In the genomic region with DNA sequence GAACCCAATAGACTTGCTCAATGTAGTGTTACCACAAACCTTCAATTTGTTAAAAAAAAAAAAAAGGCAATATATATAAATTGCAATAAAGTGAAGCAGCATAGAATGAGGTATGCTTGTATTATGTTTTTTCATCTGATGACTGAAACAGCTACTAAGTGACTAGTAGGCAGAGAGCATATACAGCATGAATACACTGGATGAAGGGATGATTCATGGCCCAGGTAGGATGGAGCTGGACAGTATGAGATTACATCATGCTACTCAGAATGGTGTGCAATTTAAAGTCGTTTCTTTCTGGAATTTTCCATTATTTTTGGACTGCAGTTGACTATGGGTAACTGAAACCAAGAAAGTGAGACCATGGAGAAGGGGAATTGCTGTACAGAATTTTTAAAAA, we compare ENCODE assay signal across 17 cellular contexts.
DNase-seq lines count a peak whose midpoint lies in the region; ATAC-seq and TF ChIP-seq lines count a peak whose summit lies in the region.
"Had no signal": no experiment of that assay in that cellular context is flagged by ENCODE, and none has a peak within 500 bp of the region (broad histone marks: within the 10 kb centered on the region; RNA-seq: fewer than 3 reads in every experiment).

No MANE protein-coding gene starts in this region.

- H3K36me3 ChIP-seq in PC-3 (ENCODE audit: low read depth, low read length) (no peaks in the 10 kb centered on the region), mammary epithelial cell (ENCODE audit: insufficient read depth, low read length) (no peaks in the 10 kb centered on the region), lower lobe of right lung (no peaks in the 10 kb centered on the region)

- H3K79me2 ChIP-seq in PC-3 (ENCODE audit: low read length) (no peaks in the 10 kb centered on the region), mammary epithelial cell (ENCODE audit: insufficient read depth, low read length) (no peaks in the 10 kb centered on the region)

- CTCF ChIA-PET in PC-3 (lab: Charles Lee), result no interaction called here
- CTCF ChIA-PET in mammary epithelial cell (lab: Charles Lee; ENCODE audit: low non-redundant PET), result no interaction called here

- no peaks in the 10 kb centered on the region for H4K20me1 ChIP-seq in PC-3 (ENCODE audit: low read length)
- H4K20me1 ChIP-seq in mammary epithelial cell (ENCODE audit: insufficient read depth, low read length), result no peaks in the 10 kb centered on the region

- no peak overlapping the region for H3K4me3 Mint-ChIP-seq in activated T-cell treated with anti-CD3 and anti-CD28 coated beads, Interleukin-2, amount 50 U/mL, for 72 hours
- H3K4me3 Mint-ChIP-seq in activated T-cell treated with anti-CD3 and anti-CD28 coated beads, Interleukin-2, amount 50 U/mL, for 4 hours, result no peak overlapping the region
- H3K4me3 Mint-ChIP-seq: HFFc6 had no signal

- no peak for DNase-seq in activated T-cell treated with anti-CD3 and anti-CD28 coated beads, Interleukin-2, amount 50 U/mL, for 72 hours
- no peak for DNase-seq in activated T-cell treated with anti-CD3 and anti-CD28 coated beads, Interleukin-2, amount 50 U/mL, for 4 hours
- DNase-seq in PC-3, result peak; percentile 35
- DNase-seq in mammary epithelial cell, result peak; percentile 63
- DNase-seq in kidney tubule cell (ENCODE audit: low spot score), result peak; percentile 65
- DNase-seq in DMS79 (lab: John Stamatoyannopoulos, UW), result no peak
- DNase-seq in NCI-H526 (lab: John Stamatoyannopoulos, UW), result no peak
- DNase-seq in lower lobe of right lung, result no peak
- DNase-seq: C1 segment of cervical spinal cord, GF-D8, HFFc6, KBM-7, NCI-H1436, NCI-H2029, NCI-H510A, NCI-H82, SHP77 had no signal

- TF ChIP-seq CTCF in PC-3 (conservative IDR thresholded peaks at IDR 0.05; ENCODE audit: low read depth, low read length) (no peak), mammary epithelial cell (conservative IDR thresholded peaks at IDR 0.05 in 1 of 2, IDR thresholded peaks at IDR 0.05 in 1 of 2; ENCODE audit: extremely low read depth in 1 of 2, insufficient read depth in 1 of 2, low read depth in 1 of 2, low read length in 2 of 2) (no peak), lower lobe of right lung (IDR thresholded peaks at IDR 0.05) (no peak)

- peaks cover 9% of the 10 kb centered on the region; the same call in 1 of the 2 replicates for H3K4me1 ChIP-seq in PC-3 (ENCODE audit: insufficient read depth, low read length)
- no peaks in the 10 kb centered on the region for H3K4me1 ChIP-seq in mammary epithelial cell (ENCODE audit: insufficient read depth, low read length)
- H3K4me1 ChIP-seq in lower lobe of right lung, result no peaks in the 10 kb centered on the region

- 16% methylated on average over 1 of the region's 1 CpG for WGBS in mammary epithelial cell (ENCODE audit: low coverage, missing lambda C conversion rate)

- H3K27me3 ChIP-seq in PC-3 (ENCODE audit: low read length) (no peaks in the 10 kb centered on the region), mammary epithelial cell (ENCODE audit: insufficient read depth, low read length) (no peaks in the 10 kb centered on the region), lower lobe of right lung (ENCODE audit: low read depth) (no peaks in the 10 kb centered on the region)

- peaks cover 5 to 11% of the 10 kb centered on the region in 2 donors for H3K36me3 Mint-ChIP-seq in activated T-cell treated with anti-CD3 and anti-CD28 coated beads, Interleukin-2, amount 50 U/mL, for 72 hours (ENCODE audit: insufficient read depth in 2 of 2)
- no peaks in the 10 kb centered on the region for H3K36me3 Mint-ChIP-seq in activated T-cell treated with anti-CD3 and anti-CD28 coated beads, Interleukin-2, amount 50 U/mL, for 4 hours (ENCODE audit: insufficient read depth)

- no peak overlapping the region for H3K27ac Mint-ChIP-seq in activated T-cell treated with anti-CD3 and anti-CD28 coated beads, Interleukin-2, amount 50 U/mL, for 72 hours
- H3K27ac Mint-ChIP-seq: HFFc6 had no signal

- no peaks in the 10 kb centered on the region for H3K9me3 Mint-ChIP-seq in activated T-cell treated with anti-CD3 and anti-CD28 coated beads, Interleukin-2, amount 50 U/mL, for 72 hours
- peaks cover 13% of the 10 kb centered on the region for H3K9me3 Mint-ChIP-seq in activated T-cell treated with anti-CD3 and anti-CD28 coated beads, Interleukin-2, amount 50 U/mL, for 4 hours

- BruUV-seq in PC-3 (replicated peaks; lab: Mats Ljungman, UMichigan) (no TSS peak), mammary epithelial cell (replicated peaks; lab: Mats Ljungman, UMichigan) (no TSS peak)

- H3K4me1 Mint-ChIP-seq in activated T-cell treated with anti-CD3 and anti-CD28 coated beads, Interleukin-2, amount 50 U/mL, for 72 hours (ENCODE audit: low read depth), result peaks cover 38% of the 10 kb centered on the region
- H3K4me1 Mint-ChIP-seq in activated T-cell treated with anti-CD3 and anti-CD28 coated beads, Interleukin-2, amount 50 U/mL, for 4 hours (ENCODE audit: low read depth), result peaks cover 10% of the 10 kb centered on the region

- no peaks in the 10 kb centered on the region for H3K9me2 ChIP-seq in PC-3 (replicated peaks; ENCODE audit: low read length)

- H3K9me3 ChIP-seq in PC-3 (ENCODE audit: low read length) (no peaks in the 10 kb centered on the region), mammary epithelial cell (replicated peaks; ENCODE audit: insufficient read depth, low read length) (no peaks in the 10 kb centered on the region), lower lobe of right lung (peaks cover 11% of the 10 kb centered on the region)

- H3K27me3 Mint-ChIP-seq in activated T-cell treated with anti-CD3 and anti-CD28 coated beads, Interleukin-2, amount 50 U/mL, for 72 hours (ENCODE audit: low read depth), result peaks cover 7% of the 10 kb centered on the region
- H3K27me3 Mint-ChIP-seq in activated T-cell treated with anti-CD3 and anti-CD28 coated beads, Interleukin-2, amount 50 U/mL, for 4 hours (ENCODE audit: low read depth), result peaks cover 21% of the 10 kb centered on the region

- peak; percentile 95 to 98 for ATAC-seq in activated T-cell treated with anti-CD3 and anti-CD28 coated beads, Interleukin-2, amount 50 U/mL, for 72 hours (replicated peaks in 1 of 2)
- no peak for ATAC-seq in activated T-cell treated with anti-CD3 and anti-CD28 coated beads, Interleukin-2, amount 50 U/mL, for 4 hours
- ATAC-seq in PC-3, result peak; percentile 83
- ATAC-seq in lower lobe of right lung, result no peak

- H3K4me3 ChIP-seq in PC-3 (ENCODE audit: low read length), result no peak overlapping the region
- H3K4me3 ChIP-seq in mammary epithelial cell (replicated peaks in 1 of 3; ENCODE audit: insufficient read depth in 1 of 3, low read depth in 2 of 3, low read length in 3 of 3), result no peak overlapping the region
- H3K4me3 ChIP-seq in lower lobe of right lung, result no peak overlapping the region

- H3K27ac ChIP-seq in PC-3 (ENCODE audit: low read length) (no peak overlapping the region), mammary epithelial cell (ENCODE audit: insufficient read depth, low read depth, low read length) (no peak overlapping the region), lower lobe of right lung (no peak overlapping the region)

- H3K9ac ChIP-seq in PC-3 (ENCODE audit: low read length) (no peak overlapping the region), mammary epithelial cell (ENCODE audit: insufficient read depth, low read length) (no peak overlapping the region)

- POLR2A ChIA-PET in PC-3 (lab: Charles Lee; ENCODE audit: unreplicated experiment), result interaction anchor here (0.6 to 0.7 kb wide), 2 partner anchors 9 to 25 kb away, joined by 3 to 8 read pairs; no protein-coding TSS in a partner anchor

- intact Hi-C loops in PC-3 (cut with micrococcal nuclease), result loop anchor here (2.0 kb wide), 1 partner anchor 30 kb away; no protein-coding TSS in a partner anchor
- intact Hi-C loops in mammary epithelial cell (cut with micrococcal nuclease), result loop anchor here (10.0 kb wide), 1 partner anchor 672 kb away; no protein-coding TSS in a partner anchor
- intact Hi-C loops in lower lobe of right lung (cut with DNase I), result no loop called here

- in situ Hi-C loops in mammary epithelial cell (cut with MboI; ENCODE audit: low sequenced_read_pairs in 2 of 2), result no loop called here

- H3K4me2 ChIP-seq in PC-3 (ENCODE audit: low read length), result no peak overlapping the region
- no peak overlapping the region for H3K4me2 ChIP-seq in mammary epithelial cell (ENCODE audit: insufficient read depth, low read depth, low read length)

- no peaks in the 10 kb centered on the region for H3F3A ChIP-seq in PC-3 (ENCODE audit: low read length, unreplicated experiment)

- dilution Hi-C loops in mammary epithelial cell (cut with HindIII; ENCODE audit: low sequenced_read_pairs), result no loop called here

- H2AFZ ChIP-seq in PC-3 (ENCODE audit: low read length), result no peak overlapping the region
- H2AFZ ChIP-seq in mammary epithelial cell (ENCODE audit: low read depth, low read length), result no peak overlapping the region

Comparison
In these comparisons a context has a peak if more than half of its experiments do, and no peak if none do; other contexts are left out.
1. ATAC-seq: peak in activated T-cell treated with anti-CD3 and anti-CD28 coated beads, Interleukin-2, amount 50 U/mL, for 72 hours (2 of 2) and PC-3 (single experiment); none in activated T-cell treated with anti-CD3 and anti-CD28 coated beads, Interleukin-2, amount 50 U/mL, for 4 hours (0 of 2) and lower lobe of right lung (0 of 2).
2. DNase-seq: peak in PC-3 (single experiment), mammary epithelial cell (single experiment) and kidney tubule cell (single experiment); none in activated T-cell treated with anti-CD3 and anti-CD28 coated beads, Interleukin-2, amount 50 U/mL, for 72 hours (0 of 2), activated T-cell treated with anti-CD3 and anti-CD28 coated beads, Interleukin-2, amount 50 U/mL, for 4 hours (single experiment), DMS79 (single experiment), NCI-H526 (0 of 2) and lower lobe of right lung (single experiment).